16 cellular contexts compared by ENCODE assay signal in the genomic region with DNA sequence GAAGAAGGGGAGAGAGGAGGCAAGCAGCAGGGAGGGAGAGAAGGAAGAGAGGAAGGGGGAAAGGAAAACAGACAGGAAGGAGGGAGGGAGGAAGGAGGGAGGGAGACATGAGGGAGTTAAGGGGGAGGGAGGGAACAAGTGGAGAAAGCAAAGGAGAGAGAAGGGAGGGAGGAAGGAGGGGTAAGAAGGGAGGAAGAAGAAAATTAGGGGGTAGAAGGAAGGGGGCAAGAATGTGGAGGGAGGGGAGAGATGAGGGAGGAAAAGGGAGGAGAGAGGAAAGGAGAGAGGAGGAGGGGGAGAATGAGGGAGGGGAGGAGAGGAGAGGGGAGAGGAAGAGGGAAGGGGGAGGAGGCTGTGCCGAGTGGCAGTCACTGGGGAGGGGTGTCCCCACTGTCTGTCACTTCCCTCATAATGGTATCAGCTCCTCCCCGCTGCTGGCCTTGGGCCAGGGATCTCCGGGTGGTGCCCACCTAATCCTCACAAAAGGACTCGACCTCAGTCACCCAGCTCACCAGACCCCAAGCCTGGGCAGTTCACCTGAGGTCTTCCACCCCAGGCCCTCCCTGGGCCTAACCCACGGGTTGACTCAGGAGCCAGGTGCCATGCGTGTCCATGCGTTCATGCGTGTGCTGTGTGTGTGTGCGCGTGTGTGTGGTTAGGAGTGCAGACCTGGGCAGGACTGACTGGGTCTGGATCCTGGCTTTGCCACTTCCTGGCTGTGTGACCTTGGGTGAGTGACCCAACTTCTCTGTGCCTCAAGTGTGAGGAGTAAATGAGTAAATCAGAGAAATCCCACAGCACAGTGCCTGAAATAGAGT. TPM values are rescaled to one million over a fixed set of nuclear protein-coding genes. Genes with fewer than 3 reads are reported as not detected.
DNase-seq lines count a peak whose midpoint lies in the region; ATAC-seq and TF ChIP-seq lines count a peak whose summit lies in the region.
"Had no signal": no experiment of that assay in that cellular context is flagged by ENCODE, and none has a peak within 500 bp of the region (broad histone marks: within the 10 kb centered on the region; RNA-seq: fewer than 3 reads in every experiment).

No MANE protein-coding gene starts in this region.

- no peak overlapping the region for H3K27ac ChIP-seq in GM23338 (ENCODE audit: low read depth)
- H3K27ac ChIP-seq in mesodermal cell (ENCODE audit: low read depth, low read length, severe bottlenecking) = peak overlapping the region; percentile 23
- H3K27ac ChIP-seq: body of pancreas, transverse colon had no signal

- no peaks in the 10 kb centered on the region for H3K79me2 ChIP-seq in GM23338 (replicated peaks; ENCODE audit: insufficient read depth)

- H3K36me3 Mint-ChIP-seq in GM23338 (ENCODE audit: low read depth) = no peaks in the 10 kb centered on the region
- H3K36me3 Mint-ChIP-seq in activated CD8-positive, alpha-beta T cell treated with anti-CD3 and anti-CD28 coated beads, Interleukin-2, amount 10 ng/mL, durations not matched to agents 7 days and 5 days (ENCODE audit: low read depth) = no peaks in the 10 kb centered on the region

- no peaks in the 10 kb centered on the region for H3K9me3 ChIP-seq in mesodermal cell (ENCODE audit: control insufficient read depth, low read length)
- H3K9me3 ChIP-seq: body of pancreas, Caco-2, transverse colon had no signal

- peaks cover 32% of the 10 kb centered on the region for H3K27me3 Mint-ChIP-seq in GM23338 (ENCODE audit: insufficient read depth, low read depth, poor library complexity)
- H3K27me3 Mint-ChIP-seq in activated CD8-positive, alpha-beta T cell treated with anti-CD3 and anti-CD28 coated beads, Interleukin-2, amount 10 ng/mL, durations not matched to agents 7 days and 5 days (ENCODE audit: low read depth) = peaks cover 2% of the 10 kb centered on the region

- no peak for ATAC-seq in GM23338
- ATAC-seq in activated CD8-positive, alpha-beta T cell treated with anti-CD3 and anti-CD28 coated beads, Interleukin-2, amount 10 ng/mL, durations not matched to agents 7 days and 5 days = no peak
- ATAC-seq in GM18520 (IDR thresholded peaks at IDR 0.05; ENCODE audit: unreplicated experiment) = no peak
- no peak for ATAC-seq in GM18511 (IDR thresholded peaks at IDR 0.05; ENCODE audit: unreplicated experiment)
- ATAC-seq: activated T-cell treated with anti-CD3 and anti-CD28 coated beads, Interleukin-2, amount 50 U/mL, for 4 hours; body of pancreas; left lobe of liver had no signal

- peaks cover 18% of the 10 kb centered on the region for H3K27me3 ChIP-seq in GM23338 (ENCODE audit: insufficient read depth)
- H3K27me3 ChIP-seq: body of pancreas, transverse colon had no signal

- no peaks in the 10 kb centered on the region for H3K9me2 ChIP-seq in GM23338 (ENCODE audit: insufficient read depth)

- peaks cover 28% of the 10 kb centered on the region for H3K4me1 Mint-ChIP-seq in GM23338
- H3K4me1 Mint-ChIP-seq in activated CD8-positive, alpha-beta T cell treated with anti-CD3 and anti-CD28 coated beads, Interleukin-2, amount 10 ng/mL, durations not matched to agents 7 days and 5 days (ENCODE audit: low read depth) = peaks cover 61% of the 10 kb centered on the region

- no peak overlapping the region for H3K27ac Mint-ChIP-seq in GM23338
- peak overlapping the region; percentile 77 for H3K27ac Mint-ChIP-seq in activated CD8-positive, alpha-beta T cell treated with anti-CD3 and anti-CD28 coated beads, Interleukin-2, amount 10 ng/mL, durations not matched to agents 7 days and 5 days

- H3K36me3 ChIP-seq in GM23338 (ENCODE audit: insufficient read depth) (no peaks in the 10 kb centered on the region), mesodermal cell (ENCODE audit: control insufficient read depth, insufficient read depth, low read length) (no peaks in the 10 kb centered on the region)
- H3K36me3 ChIP-seq: transverse colon had no signal

- DNase-seq in CMK (ENCODE audit: low read depth) (peak; percentile 37), GM23338 (ENCODE audit: low spot score) (peak; percentile 74), NCI-H510A treated with DMSO at 0.1 percent for 48 hours (lab: John Stamatoyannopoulos, UW) (no peak), NOMO-1 treated with DMSO at 0.1 percent for 48 hours (lab: John Stamatoyannopoulos, UW; ENCODE audit: unreplicated experiment) (no peak)
- no peak for DNase-seq in activated CD8-positive, alpha-beta T cell treated with anti-CD3 and anti-CD28 coated beads, Interleukin-2, amount 10 ng/mL, durations not matched to agents 7 days and 5 days
- DNase-seq: activated T-cell treated with anti-CD3 and anti-CD28 coated beads, Interleukin-2, amount 50 U/mL, for 4 hours; body of pancreas; Caco-2; NCI-H510A; transverse colon had no signal

- no peak for TF ChIP-seq CTCF in GM23338 (conservative IDR thresholded peaks at IDR 0.05; ENCODE audit: low read depth in 2 of 2)

- H3K4me3 Mint-ChIP-seq in GM23338 = no peak overlapping the region; the same call in 2 of the 3 replicates
- no peak overlapping the region for H3K4me3 Mint-ChIP-seq in activated CD8-positive, alpha-beta T cell treated with anti-CD3 and anti-CD28 coated beads, Interleukin-2, amount 10 ng/mL, durations not matched to agents 7 days and 5 days
- H3K4me3 Mint-ChIP-seq: activated T-cell treated with anti-CD3 and anti-CD28 coated beads, Interleukin-2, amount 50 U/mL, for 4 hours had no signal

- 68% methylated on average over 8 to 9 of the region's 10 CpGs for WGBS in mesodermal cell (ENCODE audit: insufficient coverage in 2 of 2), 2 experiments

- H3K4me2 ChIP-seq in GM23338 = 0 out of 2 replicates have a peak overlapping the region, but pooled peaks have one; percentile 26

- POLR2A ChIA-PET in activated CD8-positive, alpha-beta T cell treated with anti-CD3 and anti-CD28 coated beads, Interleukin-2, amount 10 ng/mL, durations not matched to agents 7 days and 5 days (lab: Charles Lee) = interaction anchor here (0.9 kb wide), 1 partner anchor 425 kb away, joined by 4 read pairs; a partner anchor contains a TSS

- H3K4me1 ChIP-seq in GM23338 (ENCODE audit: insufficient read depth) = peaks cover 33% of the 10 kb centered on the region
- H3K4me1 ChIP-seq in mesodermal cell (ENCODE audit: control insufficient read depth, insufficient read depth, low read length, poor library complexity, severe bottlenecking) = peaks cover 43% of the 10 kb centered on the region

- H3K4me3 ChIP-seq in GM23338 (no peak overlapping the region), mesodermal cell (ENCODE audit: extremely low read depth, insufficient read depth, low read length, poor library complexity, severe bottlenecking) (no peak overlapping the region)
- H3K4me3 ChIP-seq: body of pancreas, transverse colon had no signal

- H2AFZ ChIP-seq in GM23338 = no peak overlapping the region

- H3K9me3 Mint-ChIP-seq in GM23338 = no peaks in the 10 kb centered on the region
- H3K9me3 Mint-ChIP-seq in activated CD8-positive, alpha-beta T cell treated with anti-CD3 and anti-CD28 coated beads, Interleukin-2, amount 10 ng/mL, durations not matched to agents 7 days and 5 days (ENCODE audit: insufficient read depth) = no peaks in the 10 kb centered on the region
- H3K9me3 Mint-ChIP-seq: activated T-cell treated with anti-CD3 and anti-CD28 coated beads, Interleukin-2, amount 50 U/mL, for 4 hours had no signal

- CTCF ChIA-PET in activated CD8-positive, alpha-beta T cell treated with anti-CD3 and anti-CD28 coated beads, Interleukin-2, amount 10 ng/mL, durations not matched to agents 7 days and 5 days (lab: Charles Lee) = interaction anchor here (1.0 to 2.1 kb wide), 2 partner anchors 16 to 460 kb away, joined by 4 to 7 read pairs; no protein-coding TSS in a partner anchor

- H4K20me1 ChIP-seq in GM23338 (replicated peaks; ENCODE audit: insufficient read depth) = no peaks in the 10 kb centered on the region

- 0 out of 2 replicates have a peak, but pooled peaks cover 4% of the 10 kb centered on the region for H3F3A ChIP-seq in GM23338 (replicated peaks; ENCODE audit: low read depth)

TF ChIP-seq in GM23338, 12 proteins besides CTCF, POLR2A, EP300 and RAD21 (continues in another document):
- TF ChIP-seq, protein P1, sequence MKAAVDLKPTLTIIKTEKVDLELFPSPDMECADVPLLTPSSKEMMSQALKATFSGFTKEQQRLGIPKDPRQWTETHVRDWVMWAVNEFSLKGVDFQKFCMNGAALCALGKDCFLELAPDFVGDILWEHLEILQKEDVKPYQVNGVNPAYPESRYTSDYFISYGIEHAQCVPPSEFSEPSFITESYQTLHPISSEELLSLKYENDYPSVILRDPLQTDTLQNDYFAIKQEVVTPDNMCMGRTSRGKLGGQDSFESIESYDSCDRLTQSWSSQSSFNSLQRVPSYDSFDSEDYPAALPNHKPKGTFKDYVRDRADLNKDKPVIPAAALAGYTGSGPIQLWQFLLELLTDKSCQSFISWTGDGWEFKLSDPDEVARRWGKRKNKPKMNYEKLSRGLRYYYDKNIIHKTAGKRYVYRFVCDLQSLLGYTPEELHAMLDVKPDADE (IDR thresholded peaks at IDR 0.05) = no peak
- TF ChIP-seq STAT1 (IDR thresholded peaks at IDR 0.05; ENCODE audit: unreplicated experiment) = no peak
- TF ChIP-seq CREB1 (CRISPR knock-in tag; IDR thresholded peaks at IDR 0.05; ENCODE audit: low read depth) = no peak

RNA-seq across cellular contexts. Expression of a gene that starts 18.1 kb away (rescaled TPM):
- not detected in 2 replicates for total RNA-seq in GM23338 (2014; rRNA removed; shearing (Covaris generic))
- polyA plus RNA-seq in GM23338 (2016; fragmentation: Nextera tagmentation; extraction: Ambion mirVana) = not detected in 2 replicates
- total RNA-seq in activated CD8-positive, alpha-beta T cell treated with anti-CD3 and anti-CD28 coated beads, Interleukin-2, amount 10 ng/mL, durations not matched to agents 7 days and 5 days = not detected
- polyA plus RNA-seq in mesodermal cell (2013, experiment 1 of 2) = 0.29 TPM
- not detected for polyA plus RNA-seq in mesodermal cell (2013, experiment 2 of 2)
- total RNA-seq: activated T-cell treated with anti-CD3 and anti-CD28 coated beads, Interleukin-2, amount 50 U/mL, for 4 hours; body of pancreas; Caco-2; glomerular endothelial cell; left lobe of liver; omental fat pad; transverse colon had no signal

RNA-seq across cellular contexts. Expression of a gene that starts 23.2 kb away (rescaled TPM):
- total RNA-seq in GM23338 (2014; rRNA removed; shearing (Covaris generic)) = 44.2 and 59.4 TPM in 2 replicates
- polyA plus RNA-seq in GM23338 (2016; fragmentation: Nextera tagmentation; extraction: Ambion mirVana) = 97.4 and 108 TPM in 2 replicates
- total RNA-seq in activated CD8-positive, alpha-beta T cell treated with anti-CD3 and anti-CD28 coated beads, Interleukin-2, amount 10 ng/mL, durations not matched to agents 7 days and 5 days = 10 to 100 TPM; 36.2 to 39.2 TPM
- polyA plus RNA-seq in mesodermal cell (2013, experiment 1 of 2) = 60.6 TPM
- polyA plus RNA-seq in mesodermal cell (2013, experiment 2 of 2) = 49.5 TPM

RNA-seq across cellular contexts. Expression of a gene that starts 39.1 kb away (rescaled TPM):
- total RNA-seq in GM23338 (2014; rRNA removed; shearing (Covaris generic)) = 15.6 and 19.8 TPM in 2 replicates
- polyA plus RNA-seq in GM23338 (2016; fragmentation: Nextera tagmentation; extraction: Ambion mirVana) = 8.8 and 9.7 TPM in 2 replicates
- total RNA-seq in activated CD8-positive, alpha-beta T cell treated with anti-CD3 and anti-CD28 coated beads, Interleukin-2, amount 10 ng/mL, durations not matched to agents 7 days and 5 days = 10 to 100 TPM; 25.4 to 27.7 TPM
- polyA plus RNA-seq in mesodermal cell (2013, experiment 1 of 2) = 16.8 TPM
- 13.4 TPM for polyA plus RNA-seq in mesodermal cell (2013, experiment 2 of 2)

Comparison
In these comparisons a context has a peak if more than half of its experiments do, and no peak if none do; other contexts are left out.
1. DNase-seq: peak in CMK (single experiment) and GM23338 (single experiment); none in activated CD8-positive, alpha-beta T cell treated with anti-CD3 and anti-CD28 coated beads, Interleukin-2, amount 10 ng/mL, durations not matched to agents 7 days and 5 days (single experiment), NCI-H510A treated with DMSO at 0.1 percent for 48 hours (single experiment) and NOMO-1 treated with DMSO at 0.1 percent for 48 hours (single experiment).